Comparison of ENCODE assay signal across 8 cellular contexts in genomic region chr14:63641473-63642228, GRCh38. TPM values are rescaled to one million over a fixed set of nuclear protein-coding genes. Genes with fewer than 3 reads are reported as not detected.
DNase-seq lines count a peak whose midpoint lies in the region; ATAC-seq, FAIRE-seq and TF ChIP-seq lines count a peak whose summit lies in the region.

A gene with protein sequence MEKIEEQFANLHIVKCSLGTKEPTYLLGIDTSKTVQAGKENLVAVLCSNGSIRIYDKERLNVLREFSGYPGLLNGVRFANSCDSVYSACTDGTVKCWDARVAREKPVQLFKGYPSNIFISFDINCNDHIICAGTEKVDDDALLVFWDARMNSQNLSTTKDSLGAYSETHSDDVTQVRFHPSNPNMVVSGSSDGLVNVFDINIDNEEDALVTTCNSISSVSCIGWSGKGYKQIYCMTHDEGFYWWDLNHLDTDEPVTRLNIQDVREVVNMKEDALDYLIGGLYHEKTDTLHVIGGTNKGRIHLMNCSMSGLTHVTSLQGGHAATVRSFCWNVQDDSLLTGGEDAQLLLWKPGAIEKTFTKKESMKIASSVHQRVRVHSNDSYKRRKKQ (minus strand): TSS chr14:63641871. CDS start chr14:63599942, 41,929 bp downstream.

- peak within 1 kb of the TSS; percentile 86 to 97 (median 94) for H3K27ac ChIP-seq in pancreas
- peak within 1 kb of the TSS; percentile 83 to 98 (median 92) for H3K27ac ChIP-seq in tibial nerve

- peaks cover 52% of the 10 kb centered on the region for H3K4me1 Mint-ChIP-seq in activated naive CD8-positive, alpha-beta T cell treated with anti-CD3 and anti-CD28 coated beads, Interleukin-2, amount 50 U/mL, for 24 hours

- peak in 1 of 2 donors; percentile 79 for TF ChIP-seq POLR2A in tibial nerve (IDR thresholded peaks at IDR 0.05)

- H3K27ac Mint-ChIP-seq in activated naive CD8-positive, alpha-beta T cell treated with anti-CD3 and anti-CD28 coated beads, Interleukin-2, amount 50 U/mL, for 24 hours, result peak within 1 kb of the TSS; percentile 95

- peak; percentile 35 to 88 for TF ChIP-seq EP300 in tibial nerve (IDR thresholded peaks at IDR 0.05)

- H3K9me3 Mint-ChIP-seq in activated naive CD8-positive, alpha-beta T cell treated with anti-CD3 and anti-CD28 coated beads, Interleukin-2, amount 50 U/mL, for 24 hours, result peaks cover 6% of the 10 kb centered on the region

- peak within 1 kb of the TSS; percentile 90 for H3K4me3 Mint-ChIP-seq in activated naive CD8-positive, alpha-beta T cell treated with anti-CD3 and anti-CD28 coated beads, Interleukin-2, amount 50 U/mL, for 24 hours

- H3K27me3 ChIP-seq in pancreas (no peaks in the 10 kb centered on the region), tibial nerve (no peaks in the 10 kb centered on the region)

- peak; percentile 85 for DNase-seq in NCI-H1417 treated with DMSO at 0.1 percent for 48 hours (lab: John Stamatoyannopoulos, UW)
- DNase-seq in SW480 (ENCODE audit: low spot score), result peak; percentile 99
- peak; percentile 92 for DNase-seq in activated naive CD8-positive, alpha-beta T cell treated with anti-CD3 and anti-CD28 coated beads, Interleukin-2, amount 50 U/mL, for 24 hours
- peak; percentile 97 for DNase-seq in Right ventricle myocardium superior
- peak; percentile 91 to 98 (median 96) for DNase-seq in pancreas
- DNase-seq in tibial nerve (ENCODE audit: low spot score in 2 of 2), result peak; percentile 89 to 96

- intact Hi-C loops in Right ventricle myocardium superior (cut with DNase I), result loop anchor here (5.0 kb wide), 1 partner anchor 99 kb away; the partner anchor contains the start of gene PPP2R5E
- intact Hi-C loops in pancreas (cut with DNase I), result no loop called here

- H3K4me1 ChIP-seq in pancreas (peaks cover 0 to 15% (median 7%) of the 10 kb centered on the region in 3 donors), tibial nerve (peaks cover 0 to 29% (median 7%) of the 10 kb centered on the region in 4 donors)

- peak; percentile 78 for TF ChIP-seq CTCF in GM12875 (IDR thresholded peaks at IDR 0.05; ENCODE audit: borderline replicate concordance, insufficient read depth, low read depth, low read length)
- peak; percentile 47 to 85 (median 80) for TF ChIP-seq CTCF in pancreas (IDR thresholded peaks at IDR 0.05)
- TF ChIP-seq CTCF in tibial nerve (IDR thresholded peaks at IDR 0.05), result peak; percentile 69 to 88 (median 75)

- peaks cover 34% of the 10 kb centered on the region for H3K36me3 Mint-ChIP-seq in activated naive CD8-positive, alpha-beta T cell treated with anti-CD3 and anti-CD28 coated beads, Interleukin-2, amount 50 U/mL, for 24 hours (ENCODE audit: low read depth)

- H3K27me3 Mint-ChIP-seq in activated naive CD8-positive, alpha-beta T cell treated with anti-CD3 and anti-CD28 coated beads, Interleukin-2, amount 50 U/mL, for 24 hours, result no peaks in the 10 kb centered on the region

- ATAC-seq in HG02798 (IDR thresholded peaks at IDR 0.05; ENCODE audit: poor library complexity, unreplicated experiment) (peak; percentile 90), Right ventricle myocardium superior (ENCODE audit: poor library complexity) (peak; percentile 97), pancreas (peak; percentile 91 to 95 (median 92))
- peak; percentile 91 for ATAC-seq in activated naive CD8-positive, alpha-beta T cell treated with anti-CD3 and anti-CD28 coated beads, Interleukin-2, amount 50 U/mL, for 24 hours

- 0% methylated on average over 60 of the region's 60 CpGs for WGBS in pancreas, 2 donors
- 0% methylated on average over 51 to 60 of the region's 60 CpGs for WGBS in tibial nerve, 2 donors

- H3K4me3 ChIP-seq in GM12875 (ENCODE audit: low read depth, low read length) (peak within 1 kb of the TSS; percentile 60), pancreas (peak within 1 kb of the TSS; percentile 43 to 57 (median 56)), tibial nerve (peak within 1 kb of the TSS; percentile 54 to 81 (median 70))

- peak; percentile 97 for FAIRE-seq in pancreas (lab: Jason Lieb, UNC)

- H3K36me3 ChIP-seq in pancreas (no peaks in the 10 kb centered on the region), tibial nerve (no peaks in the 10 kb centered on the region)

- no peaks in the 10 kb centered on the region for H3K9me3 ChIP-seq in pancreas
- H3K9me3 ChIP-seq in tibial nerve, result peaks cover 0 to 4% (median 0%) of the 10 kb centered on the region in 4 donors

RNA-seq across cellular contexts. Expression of the gene that starts here (rescaled TPM):
- total RNA-seq in Right ventricle myocardium superior (5.0 TPM), pancreas (10 to 100 TPM in 1 of 6 donors, 1 to 10 TPM in 5; 4.3 to 11.0 (median 7.6) TPM), tibial nerve (1 to 10 TPM; 5.9 to 9.4 (median 7.5) TPM)
- 1 to 10 TPM; 4.0 to 6.6 TPM for polyA plus RNA-seq in pancreas

Comparison
In these comparisons a context has a peak if more than half of its experiments do, and no peak if none do; other contexts are left out.
1. Peak in every context shown above with its lines: DNase-seq, ATAC-seq, H3K4me3 ChIP-seq and H3K27ac ChIP-seq.